ENCODE assay signal across 21 cellular contexts in genomic region chr10:119815671-119816070, GRCh38.
"Had no signal": no experiment of that assay in that cellular context is flagged by ENCODE, and none has a peak within 500 bp of the region (broad histone marks: within the 10 kb centered on the region; RNA-seq: fewer than 3 reads in every experiment).

No MANE protein-coding gene starts in this region.

- H3K27me3 Mint-ChIP-seq: activated CD4-positive, alpha-beta T cell treated with anti-CD3 and anti-CD28 coated beads for 36 hours; activated naive CD8-positive, alpha-beta T cell; T-cell had no signal

- H3K27ac Mint-ChIP-seq: activated CD4-positive, alpha-beta T cell treated with anti-CD3 and anti-CD28 coated beads for 36 hours; activated naive CD8-positive, alpha-beta T cell; T-cell had no signal

- ATAC-seq: activated CD4-positive, alpha-beta T cell treated with anti-CD3 and anti-CD28 coated beads for 36 hours; Panc1; Right ventricle myocardium inferior; T-cell had no signal

- H3K9me3 Mint-ChIP-seq: T-cell had no signal

- H3K4me1 Mint-ChIP-seq: activated CD4-positive, alpha-beta T cell treated with anti-CD3 and anti-CD28 coated beads for 36 hours; T-cell had no signal

- H3K4me3 Mint-ChIP-seq: activated CD4-positive, alpha-beta T cell treated with anti-CD3 and anti-CD28 coated beads for 36 hours; activated naive CD8-positive, alpha-beta T cell; brain; T-cell had no signal

- DNase-seq: activated CD4-positive, alpha-beta T cell treated with anti-CD3 and anti-CD28 coated beads for 36 hours; activated CD4-positive, alpha-beta T cell treated with anti-CD3 and anti-CD28 coated beads, Interleukin-2, amount 50 U/mL, for 4 hours; activated CD8-positive, alpha-beta memory T cell treated with anti-CD3 and anti-CD28 coated beads for 24 hours; activated effector memory CD4-positive, alpha-beta T cell treated with Interleukin-2 at 50 U/mL for 16 hours; activated naive CD4-positive, alpha-beta T cell treated with Interleukin-2 at 50 U/mL for 16 hours; amygdala; NCI-H1105; NCI-H1436; NCI-H1694 treated with DMSO at 0.1 percent for 48 hours; NCI-H2029 treated with DMSO at 0.1 percent for 48 hours; NCI-H510A treated with DMSO at 0.1 percent for 48 hours; NCI-H69; NK-92 treated with Interleukin-12 subunit alpha and Interleukin-12 subunit beta, amount 100 ng/mL, for 24 hours; OCI-M1; RPMI8226; T-cell; WERI-Rb-1 had no signal
